7 cellular contexts compared by ENCODE assay signal in genomic region chr15:66780172-66780972, GRCh38.
DNase-seq lines count a peak whose midpoint lies in the region; ATAC-seq and TF ChIP-seq lines count a peak whose summit lies in the region.

No MANE protein-coding gene starts in this region.

- peaks cover 0 to 8% of the 10 kb centered on the region in 2 donors for H3K36me3 ChIP-seq in gastroesophageal sphincter
- H3K36me3 ChIP-seq in stomach = peaks cover 0 to 16% (median 10%) of the 10 kb centered on the region in 4 donors
- peaks cover 44% of the 10 kb centered on the region for H3K36me3 ChIP-seq in lower lobe of right lung

- no peak for TF ChIP-seq POLR2A in gastroesophageal sphincter (IDR thresholded peaks at IDR 0.05)
- no peak for TF ChIP-seq POLR2A in stomach (IDR thresholded peaks at IDR 0.05)

- intact Hi-C loops in stomach (cut with DNase I; ENCODE audit: low total_unique reads) (no loop called here), lower lobe of right lung (cut with DNase I) (no loop called here)

- peaks cover 0 to 32% (median 5%) of the 10 kb centered on the region in 3 donors for H3K4me1 ChIP-seq in gastroesophageal sphincter
- H3K4me1 ChIP-seq in stomach = peaks cover 14 to 37% (median 30%) of the 10 kb centered on the region in 4 donors
- peaks cover 8% of the 10 kb centered on the region for H3K4me1 ChIP-seq in lower lobe of right lung

- WGBS in gastroesophageal sphincter (ENCODE audit: low coverage in 1 of 2), 2 donors = 89% methylated on average over 8 of the region's 21 CpGs; no CpG with 5 or more reads in 1 of the 2 donors
- WGBS in stomach, 5 donors = 77 to 89% (median 79%) methylated on average over 20 to 21 of the region's 21 CpGs

- TF ChIP-seq EP300 in gastroesophageal sphincter (IDR thresholded peaks at IDR 0.05) (no peak), stomach (IDR thresholded peaks at IDR 0.05) (no peak)

- ATAC-seq in gastroesophageal sphincter (no peak), lower lobe of right lung (no peak), GM21786 (IDR thresholded peaks at IDR 0.05; ENCODE audit: unreplicated experiment) (no peak), GM19324 (IDR thresholded peaks at IDR 0.05; ENCODE audit: low FRiP score, unreplicated experiment) (no peak)

- TF ChIP-seq CTCF in gastroesophageal sphincter (IDR thresholded peaks at IDR 0.05) (no peak), stomach (IDR thresholded peaks at IDR 0.05) (no peak), lower lobe of right lung (IDR thresholded peaks at IDR 0.05) (no peak)

- peak overlapping the region in 3 of 4 donors; percentile 8 to 41 (median 24) for H3K27ac ChIP-seq in gastroesophageal sphincter
- H3K27ac ChIP-seq in stomach = peak overlapping the region in 4 of 5 donors; percentile 49 to 66 (median 60)
- H3K27ac ChIP-seq in lower lobe of right lung = no peak overlapping the region

- H3K9me3 ChIP-seq in gastroesophageal sphincter = no peaks in the 10 kb centered on the region
- H3K9me3 ChIP-seq in stomach = no peaks in the 10 kb centered on the region
- H3K9me3 ChIP-seq in lower lobe of right lung = no peaks in the 10 kb centered on the region

- no peaks in the 10 kb centered on the region for H3K27me3 ChIP-seq in gastroesophageal sphincter
- no peaks in the 10 kb centered on the region for H3K27me3 ChIP-seq in stomach
- no peaks in the 10 kb centered on the region for H3K27me3 ChIP-seq in lower lobe of right lung (ENCODE audit: low read depth)

- DNase-seq in HCEC 1CT = peak; percentile 83
- DNase-seq in SW 1271 (lab: John Stamatoyannopoulos, UW) = peak; percentile 30 to 64
- DNase-seq in stomach = no peak
- no peak for DNase-seq in lower lobe of right lung

- H3K4me3 ChIP-seq in gastroesophageal sphincter (no peak overlapping the region), stomach (no peak overlapping the region), lower lobe of right lung (no peak overlapping the region)

Comparison
In these comparisons a context has a peak if more than half of its experiments do, and no peak if none do; other contexts are left out.
1. DNase-seq: peak in HCEC 1CT (single experiment) and SW 1271 (2 of 2); none in stomach (single experiment) and lower lobe of right lung (single experiment).